In the genomic region with DNA sequence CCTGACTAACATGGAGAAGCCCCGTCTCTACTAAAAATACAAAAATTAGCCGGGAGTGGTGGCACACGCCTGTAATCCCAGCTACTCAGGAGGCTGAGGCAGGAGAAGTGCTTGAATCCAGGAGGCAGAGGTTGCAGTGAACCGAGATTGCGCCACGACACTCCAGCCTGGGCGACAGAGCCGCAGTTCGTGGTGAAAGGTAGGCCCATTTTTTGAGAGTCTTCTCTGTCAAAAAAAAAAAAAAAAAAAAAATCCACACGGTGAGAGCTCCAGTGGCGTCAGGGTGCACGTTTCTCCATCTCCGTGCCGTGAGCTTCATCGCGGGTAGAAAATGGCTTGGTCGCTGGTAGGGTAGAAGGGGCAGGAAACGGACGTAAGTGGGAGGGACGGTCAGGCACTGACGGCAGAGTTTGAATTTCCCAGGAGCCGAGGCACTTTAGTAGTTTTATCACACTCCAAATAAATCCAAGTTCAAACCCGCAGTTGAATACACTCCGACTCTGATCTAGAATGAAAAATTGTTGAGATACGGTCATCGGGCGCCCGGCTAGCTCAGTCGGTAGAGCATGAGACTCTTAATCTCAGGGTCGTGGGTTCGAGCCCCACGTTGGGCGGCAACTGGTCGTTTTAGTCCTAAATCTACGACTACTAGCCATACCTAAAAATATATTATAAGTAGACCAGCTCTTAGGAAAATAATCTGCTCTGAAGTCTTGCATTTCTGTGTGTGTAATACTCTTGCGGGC, we compare ENCODE assay signal across 1 cellular context.
TF ChIP-seq lines count a peak whose summit lies in the region.

No MANE protein-coding gene starts in this region.

TF ChIP-seq in HEK293, 187 proteins besides CTCF, POLR2A, EP300 and RAD21 (continued from another document and continues in another):
- TF ChIP-seq, protein P1, sequence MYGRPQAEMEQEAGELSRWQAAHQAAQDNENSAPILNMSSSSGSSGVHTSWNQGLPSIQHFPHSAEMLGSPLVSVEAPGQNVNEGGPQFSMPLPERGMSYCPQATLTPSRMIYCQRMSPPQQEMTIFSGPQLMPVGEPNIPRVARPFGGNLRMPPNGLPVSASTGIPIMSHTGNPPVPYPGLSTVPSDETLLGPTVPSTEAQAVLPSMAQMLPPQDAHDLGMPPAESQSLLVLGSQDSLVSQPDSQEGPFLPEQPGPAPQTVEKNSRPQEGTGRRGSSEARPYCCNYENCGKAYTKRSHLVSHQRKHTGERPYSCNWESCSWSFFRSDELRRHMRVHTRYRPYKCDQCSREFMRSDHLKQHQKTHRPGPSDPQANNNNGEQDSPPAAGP (tag by site-specific recombination; IDR thresholded peaks at IDR 0.05): no peak
- no peak; the same call in 1 of the 2 replicates for TF ChIP-seq ZNF184 (tag by site-specific recombination; IDR thresholded peaks at IDR 0.05)
- TF ChIP-seq ZNF558 (tag by site-specific recombination; IDR thresholded peaks at IDR 0.05): no peak
- no peak for TF ChIP-seq ZFP3 (tag by site-specific recombination; IDR thresholded peaks at IDR 0.05; ENCODE audit: low read depth)
- no peak for TF ChIP-seq RBAK (tag by site-specific recombination; IDR thresholded peaks at IDR 0.05)
- TF ChIP-seq MYNN (tag by site-specific recombination; IDR thresholded peaks at IDR 0.05; ENCODE audit: borderline replicate concordance): 0 out of 2 replicates have a peak, but pooled peaks have one; percentile 65
- no peak for TF ChIP-seq BCL6B (tag by site-specific recombination; IDR thresholded peaks at IDR 0.05)
- TF ChIP-seq, protein P2, sequence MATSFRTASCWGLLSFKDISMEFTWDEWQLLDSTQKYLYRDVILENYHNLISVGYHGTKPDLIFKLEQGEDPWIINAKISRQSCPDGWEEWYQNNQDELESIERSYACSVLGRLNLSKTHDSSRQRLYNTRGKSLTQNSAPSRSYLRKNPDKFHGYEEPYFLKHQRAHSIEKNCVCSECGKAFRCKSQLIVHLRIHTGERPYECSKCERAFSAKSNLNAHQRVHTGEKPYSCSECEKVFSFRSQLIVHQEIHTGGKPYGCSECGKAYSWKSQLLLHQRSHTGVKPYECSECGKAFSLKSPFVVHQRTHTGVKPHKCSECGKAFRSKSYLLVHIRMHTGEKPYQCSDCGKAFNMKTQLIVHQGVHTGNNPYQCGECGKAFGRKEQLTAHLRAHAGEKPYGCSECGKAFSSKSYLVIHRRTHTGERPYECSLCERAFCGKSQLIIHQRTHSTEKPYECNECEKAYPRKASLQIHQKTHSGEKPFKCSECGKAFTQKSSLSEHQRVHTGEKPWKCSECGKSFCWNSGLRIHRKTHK (tag by site-specific recombination; IDR thresholded peaks at IDR 0.05): no peak
- no peak for TF ChIP-seq ZNF623 (tag by site-specific recombination; IDR thresholded peaks at IDR 0.05)
- peak; percentile 69; the same call in 1 of the 2 replicates for TF ChIP-seq ZSCAN23 (tag by site-specific recombination; IDR thresholded peaks at IDR 0.05)
- no peak for TF ChIP-seq ZNF433 (tag by site-specific recombination; IDR thresholded peaks at IDR 0.05; ENCODE audit: low read depth)
- peak; percentile 77 for TF ChIP-seq ZNF335 (tag by site-specific recombination; conservative IDR thresholded peaks at IDR 0.05)
- no peak for TF ChIP-seq ZNF211 (tag by site-specific recombination; IDR thresholded peaks at IDR 0.05; ENCODE audit: low read depth)
- no peak for TF ChIP-seq ZNF585B (tag by site-specific recombination; IDR thresholded peaks at IDR 0.05)
- TF ChIP-seq HOXA7 (CRISPR knock-in tag; IDR thresholded peaks at IDR 0.05; ENCODE audit: borderline replicate concordance): no peak
- TF ChIP-seq ZNF639 (tag by site-specific recombination; IDR thresholded peaks at IDR 0.05): peak; percentile 82
- TF ChIP-seq KLF8 (tag by site-specific recombination; IDR thresholded peaks at IDR 0.05): peak; percentile 71
- no peak for TF ChIP-seq ZNF48 (tag by site-specific recombination; IDR thresholded peaks at IDR 0.05)
- no peak for TF ChIP-seq TCF7L2 (IDR thresholded peaks at IDR 0.05; ENCODE audit: borderline replicate concordance, low read depth, low read length)
- TF ChIP-seq ZNF350 (tag by site-specific recombination; IDR thresholded peaks at IDR 0.05): no peak
- peak; percentile 67; the same call in 1 of the 2 replicates for TF ChIP-seq ZNF76 (tag by site-specific recombination; IDR thresholded peaks at IDR 0.05; ENCODE audit: borderline replicate concordance, low read depth)
- no peak for TF ChIP-seq ZBTB49 (tag by site-specific recombination; IDR thresholded peaks at IDR 0.05; ENCODE audit: low read depth)
- no peak for TF ChIP-seq ZNF626 (tag by site-specific recombination; IDR thresholded peaks at IDR 0.05)
- peak; percentile 8; the same call in 1 of the 2 replicates for TF ChIP-seq ZBTB11 (tag by site-specific recombination; conservative IDR thresholded peaks at IDR 0.05; ENCODE audit: low read depth)
- TF ChIP-seq INSM2 (tag by site-specific recombination; IDR thresholded peaks at IDR 0.05): no peak; the same call in none of the 2 replicates
- TF ChIP-seq ZNF132 (tag by site-specific recombination; IDR thresholded peaks at IDR 0.05; ENCODE audit: borderline replicate concordance): no peak
- TF ChIP-seq, protein P3, sequence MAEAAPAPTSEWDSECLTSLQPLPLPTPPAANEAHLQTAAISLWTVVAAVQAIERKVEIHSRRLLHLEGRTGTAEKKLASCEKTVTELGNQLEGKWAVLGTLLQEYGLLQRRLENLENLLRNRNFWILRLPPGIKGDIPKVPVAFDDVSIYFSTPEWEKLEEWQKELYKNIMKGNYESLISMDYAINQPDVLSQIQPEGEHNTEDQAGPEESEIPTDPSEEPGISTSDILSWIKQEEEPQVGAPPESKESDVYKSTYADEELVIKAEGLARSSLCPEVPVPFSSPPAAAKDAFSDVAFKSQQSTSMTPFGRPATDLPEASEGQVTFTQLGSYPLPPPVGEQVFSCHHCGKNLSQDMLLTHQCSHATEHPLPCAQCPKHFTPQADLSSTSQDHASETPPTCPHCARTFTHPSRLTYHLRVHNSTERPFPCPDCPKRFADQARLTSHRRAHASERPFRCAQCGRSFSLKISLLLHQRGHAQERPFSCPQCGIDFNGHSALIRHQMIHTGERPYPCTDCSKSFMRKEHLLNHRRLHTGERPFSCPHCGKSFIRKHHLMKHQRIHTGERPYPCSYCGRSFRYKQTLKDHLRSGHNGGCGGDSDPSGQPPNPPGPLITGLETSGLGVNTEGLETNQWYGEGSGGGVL (tag by site-specific recombination; IDR thresholded peaks at IDR 0.05): no peak
- TF ChIP-seq ZFP41 (tag by site-specific recombination; IDR thresholded peaks at IDR 0.05; ENCODE audit: borderline replicate concordance): no peak
- TF ChIP-seq ZNF660 (tag by site-specific recombination; IDR thresholded peaks at IDR 0.05): peak; percentile 97; the same call in 1 of the 2 replicates
- TF ChIP-seq, protein P4, sequence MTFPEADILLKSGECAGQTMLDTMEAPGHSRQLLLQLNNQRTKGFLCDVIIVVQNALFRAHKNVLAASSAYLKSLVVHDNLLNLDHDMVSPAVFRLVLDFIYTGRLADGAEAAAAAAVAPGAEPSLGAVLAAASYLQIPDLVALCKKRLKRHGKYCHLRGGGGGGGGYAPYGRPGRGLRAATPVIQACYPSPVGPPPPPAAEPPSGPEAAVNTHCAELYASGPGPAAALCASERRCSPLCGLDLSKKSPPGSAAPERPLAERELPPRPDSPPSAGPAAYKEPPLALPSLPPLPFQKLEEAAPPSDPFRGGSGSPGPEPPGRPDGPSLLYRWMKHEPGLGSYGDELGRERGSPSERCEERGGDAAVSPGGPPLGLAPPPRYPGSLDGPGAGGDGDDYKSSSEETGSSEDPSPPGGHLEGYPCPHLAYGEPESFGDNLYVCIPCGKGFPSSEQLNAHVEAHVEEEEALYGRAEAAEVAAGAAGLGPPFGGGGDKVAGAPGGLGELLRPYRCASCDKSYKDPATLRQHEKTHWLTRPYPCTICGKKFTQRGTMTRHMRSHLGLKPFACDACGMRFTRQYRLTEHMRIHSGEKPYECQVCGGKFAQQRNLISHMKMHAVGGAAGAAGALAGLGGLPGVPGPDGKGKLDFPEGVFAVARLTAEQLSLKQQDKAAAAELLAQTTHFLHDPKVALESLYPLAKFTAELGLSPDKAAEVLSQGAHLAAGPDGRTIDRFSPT (tag by site-specific recombination; IDR thresholded peaks at IDR 0.05): no peak
- TF ChIP-seq ZNF146 (tag by site-specific recombination; IDR thresholded peaks at IDR 0.05): no peak; the same call in 1 of the 2 replicates
- peak; percentile 57; the same call in 1 of the 2 replicates for TF ChIP-seq OSR2 (tag by site-specific recombination; IDR thresholded peaks at IDR 0.05)
- TF ChIP-seq GLIS1 (tag by site-specific recombination; IDR thresholded peaks at IDR 0.05): no peak
- peak; percentile 44 for TF ChIP-seq ZNF777 (tag by site-specific recombination; IDR thresholded peaks at IDR 0.05; ENCODE audit: borderline replicate concordance)
- peak; percentile 86; the same call in 1 of the 2 replicates for TF ChIP-seq TRIM28 (IDR thresholded peaks at IDR 0.05; ENCODE audit: borderline replicate concordance, low read length)
